Comparison of ENCODE assay signal across 1 cellular context in the genomic region with DNA sequence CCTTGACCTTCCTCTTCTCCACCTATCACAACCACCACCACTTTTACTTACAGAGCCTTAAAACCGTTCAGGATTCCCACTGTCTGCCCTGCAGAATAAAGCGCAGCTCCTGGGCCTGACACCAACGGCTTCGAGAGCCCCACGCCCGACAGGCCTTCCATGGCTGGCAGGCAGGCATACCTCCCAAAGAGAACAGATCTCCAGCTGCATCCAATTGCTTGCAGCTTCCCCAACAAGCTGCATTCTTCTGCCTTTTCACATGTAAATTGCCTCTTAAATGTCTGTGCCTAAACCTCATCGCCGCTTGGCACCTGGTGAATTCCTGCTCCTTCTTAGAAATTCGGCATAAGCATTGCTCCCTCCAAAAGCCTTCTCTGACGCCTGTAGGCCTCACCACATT.
TF ChIP-seq lines count a peak whose summit lies in the region.

No MANE protein-coding gene starts in this region.

TF ChIP-seq in WTC11, 78 proteins besides CTCF, POLR2A, EP300 and RAD21 (continued from another document and continues in another):
- TF ChIP-seq, protein P1, sequence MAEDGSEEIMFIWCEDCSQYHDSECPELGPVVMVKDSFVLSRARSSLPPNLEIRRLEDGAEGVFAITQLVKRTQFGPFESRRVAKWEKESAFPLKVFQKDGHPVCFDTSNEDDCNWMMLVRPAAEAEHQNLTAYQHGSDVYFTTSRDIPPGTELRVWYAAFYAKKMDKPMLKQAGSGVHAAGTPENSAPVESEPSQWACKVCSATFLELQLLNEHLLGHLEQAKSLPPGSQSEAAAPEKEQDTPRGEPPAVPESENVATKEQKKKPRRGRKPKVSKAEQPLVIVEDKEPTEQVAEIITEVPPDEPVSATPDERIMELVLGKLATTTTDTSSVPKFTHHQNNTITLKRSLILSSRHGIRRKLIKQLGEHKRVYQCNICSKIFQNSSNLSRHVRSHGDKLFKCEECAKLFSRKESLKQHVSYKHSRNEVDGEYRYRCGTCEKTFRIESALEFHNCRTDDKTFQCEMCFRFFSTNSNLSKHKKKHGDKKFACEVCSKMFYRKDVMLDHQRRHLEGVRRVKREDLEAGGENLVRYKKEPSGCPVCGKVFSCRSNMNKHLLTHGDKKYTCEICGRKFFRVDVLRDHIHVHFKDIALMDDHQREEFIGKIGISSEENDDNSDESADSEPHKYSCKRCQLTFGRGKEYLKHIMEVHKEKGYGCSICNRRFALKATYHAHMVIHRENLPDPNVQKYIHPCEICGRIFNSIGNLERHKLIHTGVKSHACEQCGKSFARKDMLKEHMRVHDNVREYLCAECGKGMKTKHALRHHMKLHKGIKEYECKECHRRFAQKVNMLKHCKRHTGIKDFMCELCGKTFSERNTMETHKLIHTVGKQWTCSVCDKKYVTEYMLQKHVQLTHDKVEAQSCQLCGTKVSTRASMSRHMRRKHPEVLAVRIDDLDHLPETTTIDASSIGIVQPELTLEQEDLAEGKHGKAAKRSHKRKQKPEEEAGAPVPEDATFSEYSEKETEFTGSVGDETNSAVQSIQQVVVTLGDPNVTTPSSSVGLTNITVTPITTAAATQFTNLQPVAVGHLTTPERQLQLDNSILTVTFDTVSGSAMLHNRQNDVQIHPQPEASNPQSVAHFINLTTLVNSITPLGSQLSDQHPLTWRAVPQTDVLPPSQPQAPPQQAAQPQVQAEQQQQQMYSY (CRISPR knock-in tag; IDR thresholded peaks at IDR 0.05): no peak
- TF ChIP-seq CREB1 (CRISPR knock-in tag; IDR thresholded peaks at IDR 0.05) (peak; percentile 58; the same call in 1 of the 2 replicates), ZNF121 (CRISPR knock-in tag; IDR thresholded peaks at IDR 0.05) (no peak), NR3C1 (CRISPR knock-in tag; conservative IDR thresholded peaks at IDR 0.05; ENCODE audit: low read depth) (no peak), NFE2L1 (CRISPR knock-in tag; IDR thresholded peaks at IDR 0.05) (peak; percentile 76; the same call in 1 of the 2 replicates), SP1 (CRISPR knock-in tag; conservative IDR thresholded peaks at IDR 0.05) (peak; percentile 53; the same call in 1 of the 2 replicates), GABPB1 (CRISPR knock-in tag; IDR thresholded peaks at IDR 0.05) (no peak), TP53 (CRISPR knock-in tag; IDR thresholded peaks at IDR 0.05) (no peak), CREM (CRISPR knock-in tag; IDR thresholded peaks at IDR 0.05) (peak; percentile 80), SMAD3 (CRISPR knock-in tag; IDR thresholded peaks at IDR 0.05; ENCODE audit: borderline replicate concordance) (peak; percentile 68; the same call in 1 of the 2 replicates), ETV6 (CRISPR knock-in tag; IDR thresholded peaks at IDR 0.05) (peak; percentile 90), TEAD1 (CRISPR knock-in tag; IDR thresholded peaks at IDR 0.05) (peak; percentile 97), FOXP1 (CRISPR knock-in tag; IDR thresholded peaks at IDR 0.05; ENCODE audit: borderline replicate concordance) (peak; percentile 79; the same call in 1 of the 2 replicates)
- TF ChIP-seq, protein P2, sequence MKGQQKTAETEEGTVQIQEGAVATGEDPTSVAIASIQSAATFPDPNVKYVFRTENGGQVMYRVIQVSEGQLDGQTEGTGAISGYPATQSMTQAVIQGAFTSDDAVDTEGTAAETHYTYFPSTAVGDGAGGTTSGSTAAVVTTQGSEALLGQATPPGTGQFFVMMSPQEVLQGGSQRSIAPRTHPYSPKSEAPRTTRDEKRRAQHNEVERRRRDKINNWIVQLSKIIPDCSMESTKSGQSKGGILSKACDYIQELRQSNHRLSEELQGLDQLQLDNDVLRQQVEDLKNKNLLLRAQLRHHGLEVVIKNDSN (CRISPR knock-in tag; IDR thresholded peaks at IDR 0.05): peak; percentile 64
- TF ChIP-seq, protein P3, sequence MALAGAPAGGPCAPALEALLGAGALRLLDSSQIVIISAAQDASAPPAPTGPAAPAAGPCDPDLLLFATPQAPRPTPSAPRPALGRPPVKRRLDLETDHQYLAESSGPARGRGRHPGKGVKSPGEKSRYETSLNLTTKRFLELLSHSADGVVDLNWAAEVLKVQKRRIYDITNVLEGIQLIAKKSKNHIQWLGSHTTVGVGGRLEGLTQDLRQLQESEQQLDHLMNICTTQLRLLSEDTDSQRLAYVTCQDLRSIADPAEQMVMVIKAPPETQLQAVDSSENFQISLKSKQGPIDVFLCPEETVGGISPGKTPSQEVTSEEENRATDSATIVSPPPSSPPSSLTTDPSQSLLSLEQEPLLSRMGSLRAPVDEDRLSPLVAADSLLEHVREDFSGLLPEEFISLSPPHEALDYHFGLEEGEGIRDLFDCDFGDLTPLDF (CRISPR knock-in tag; IDR thresholded peaks at IDR 0.05): peak; percentile 78; the same call in 1 of the 2 replicates
- TF ChIP-seq, protein P4, sequence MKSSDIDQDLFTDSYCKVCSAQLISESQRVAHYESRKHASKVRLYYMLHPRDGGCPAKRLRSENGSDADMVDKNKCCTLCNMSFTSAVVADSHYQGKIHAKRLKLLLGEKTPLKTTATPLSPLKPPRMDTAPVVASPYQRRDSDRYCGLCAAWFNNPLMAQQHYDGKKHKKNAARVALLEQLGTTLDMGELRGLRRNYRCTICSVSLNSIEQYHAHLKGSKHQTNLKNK (CRISPR knock-in tag; IDR thresholded peaks at IDR 0.05): no peak
- TF ChIP-seq, protein P5, sequence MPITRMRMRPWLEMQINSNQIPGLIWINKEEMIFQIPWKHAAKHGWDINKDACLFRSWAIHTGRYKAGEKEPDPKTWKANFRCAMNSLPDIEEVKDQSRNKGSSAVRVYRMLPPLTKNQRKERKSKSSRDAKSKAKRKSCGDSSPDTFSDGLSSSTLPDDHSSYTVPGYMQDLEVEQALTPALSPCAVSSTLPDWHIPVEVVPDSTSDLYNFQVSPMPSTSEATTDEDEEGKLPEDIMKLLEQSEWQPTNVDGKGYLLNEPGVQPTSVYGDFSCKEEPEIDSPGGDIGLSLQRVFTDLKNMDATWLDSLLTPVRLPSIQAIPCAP (CRISPR knock-in tag; IDR thresholded peaks at IDR 0.05): no peak
- TF ChIP-seq, protein P6, sequence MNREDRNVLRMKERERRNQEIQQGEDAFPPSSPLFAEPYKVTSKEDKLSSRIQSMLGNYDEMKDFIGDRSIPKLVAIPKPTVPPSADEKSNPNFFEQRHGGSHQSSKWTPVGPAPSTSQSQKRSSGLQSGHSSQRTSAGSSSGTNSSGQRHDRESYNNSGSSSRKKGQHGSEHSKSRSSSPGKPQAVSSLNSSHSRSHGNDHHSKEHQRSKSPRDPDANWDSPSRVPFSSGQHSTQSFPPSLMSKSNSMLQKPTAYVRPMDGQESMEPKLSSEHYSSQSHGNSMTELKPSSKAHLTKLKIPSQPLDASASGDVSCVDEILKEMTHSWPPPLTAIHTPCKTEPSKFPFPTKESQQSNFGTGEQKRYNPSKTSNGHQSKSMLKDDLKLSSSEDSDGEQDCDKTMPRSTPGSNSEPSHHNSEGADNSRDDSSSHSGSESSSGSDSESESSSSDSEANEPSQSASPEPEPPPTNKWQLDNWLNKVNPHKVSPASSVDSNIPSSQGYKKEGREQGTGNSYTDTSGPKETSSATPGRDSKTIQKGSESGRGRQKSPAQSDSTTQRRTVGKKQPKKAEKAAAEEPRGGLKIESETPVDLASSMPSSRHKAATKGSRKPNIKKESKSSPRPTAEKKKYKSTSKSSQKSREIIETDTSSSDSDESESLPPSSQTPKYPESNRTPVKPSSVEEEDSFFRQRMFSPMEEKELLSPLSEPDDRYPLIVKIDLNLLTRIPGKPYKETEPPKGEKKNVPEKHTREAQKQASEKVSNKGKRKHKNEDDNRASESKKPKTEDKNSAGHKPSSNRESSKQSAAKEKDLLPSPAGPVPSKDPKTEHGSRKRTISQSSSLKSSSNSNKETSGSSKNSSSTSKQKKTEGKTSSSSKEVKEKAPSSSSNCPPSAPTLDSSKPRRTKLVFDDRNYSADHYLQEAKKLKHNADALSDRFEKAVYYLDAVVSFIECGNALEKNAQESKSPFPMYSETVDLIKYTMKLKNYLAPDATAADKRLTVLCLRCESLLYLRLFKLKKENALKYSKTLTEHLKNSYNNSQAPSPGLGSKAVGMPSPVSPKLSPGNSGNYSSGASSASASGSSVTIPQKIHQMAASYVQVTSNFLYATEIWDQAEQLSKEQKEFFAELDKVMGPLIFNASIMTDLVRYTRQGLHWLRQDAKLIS (CRISPR knock-in tag; IDR thresholded peaks at IDR 0.05; ENCODE audit: borderline replicate concordance): peak; percentile 54; the same call in 1 of the 2 replicates
- TF ChIP-seq, protein P7, sequence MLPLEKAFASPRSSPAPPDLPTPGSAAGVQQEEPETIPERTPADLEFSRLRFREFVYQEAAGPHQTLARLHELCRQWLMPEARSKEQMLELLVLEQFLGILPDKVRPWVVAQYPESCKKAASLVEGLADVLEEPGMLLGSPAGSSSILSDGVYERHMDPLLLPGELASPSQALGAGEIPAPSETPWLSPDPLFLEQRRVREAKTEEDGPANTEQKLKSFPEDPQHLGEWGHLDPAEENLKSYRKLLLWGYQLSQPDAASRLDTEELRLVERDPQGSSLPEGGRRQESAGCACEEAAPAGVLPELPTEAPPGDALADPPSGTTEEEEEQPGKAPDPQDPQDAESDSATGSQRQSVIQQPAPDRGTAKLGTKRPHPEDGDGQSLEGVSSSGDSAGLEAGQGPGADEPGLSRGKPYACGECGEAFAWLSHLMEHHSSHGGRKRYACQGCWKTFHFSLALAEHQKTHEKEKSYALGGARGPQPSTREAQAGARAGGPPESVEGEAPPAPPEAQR (CRISPR knock-in tag; IDR thresholded peaks at IDR 0.05): 0 out of 2 replicates have a peak, but pooled peaks have one; percentile 51
- TF ChIP-seq, protein P8, sequence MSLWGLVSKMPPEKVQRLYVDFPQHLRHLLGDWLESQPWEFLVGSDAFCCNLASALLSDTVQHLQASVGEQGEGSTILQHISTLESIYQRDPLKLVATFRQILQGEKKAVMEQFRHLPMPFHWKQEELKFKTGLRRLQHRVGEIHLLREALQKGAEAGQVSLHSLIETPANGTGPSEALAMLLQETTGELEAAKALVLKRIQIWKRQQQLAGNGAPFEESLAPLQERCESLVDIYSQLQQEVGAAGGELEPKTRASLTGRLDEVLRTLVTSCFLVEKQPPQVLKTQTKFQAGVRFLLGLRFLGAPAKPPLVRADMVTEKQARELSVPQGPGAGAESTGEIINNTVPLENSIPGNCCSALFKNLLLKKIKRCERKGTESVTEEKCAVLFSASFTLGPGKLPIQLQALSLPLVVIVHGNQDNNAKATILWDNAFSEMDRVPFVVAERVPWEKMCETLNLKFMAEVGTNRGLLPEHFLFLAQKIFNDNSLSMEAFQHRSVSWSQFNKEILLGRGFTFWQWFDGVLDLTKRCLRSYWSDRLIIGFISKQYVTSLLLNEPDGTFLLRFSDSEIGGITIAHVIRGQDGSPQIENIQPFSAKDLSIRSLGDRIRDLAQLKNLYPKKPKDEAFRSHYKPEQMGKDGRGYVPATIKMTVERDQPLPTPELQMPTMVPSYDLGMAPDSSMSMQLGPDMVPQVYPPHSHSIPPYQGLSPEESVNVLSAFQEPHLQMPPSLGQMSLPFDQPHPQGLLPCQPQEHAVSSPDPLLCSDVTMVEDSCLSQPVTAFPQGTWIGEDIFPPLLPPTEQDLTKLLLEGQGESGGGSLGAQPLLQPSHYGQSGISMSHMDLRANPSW (CRISPR knock-in tag; conservative IDR thresholded peaks at IDR 0.05; ENCODE audit: low read depth): 0 out of 2 replicates have a peak, but pooled peaks have one; percentile 47
- TF ChIP-seq, protein P9, sequence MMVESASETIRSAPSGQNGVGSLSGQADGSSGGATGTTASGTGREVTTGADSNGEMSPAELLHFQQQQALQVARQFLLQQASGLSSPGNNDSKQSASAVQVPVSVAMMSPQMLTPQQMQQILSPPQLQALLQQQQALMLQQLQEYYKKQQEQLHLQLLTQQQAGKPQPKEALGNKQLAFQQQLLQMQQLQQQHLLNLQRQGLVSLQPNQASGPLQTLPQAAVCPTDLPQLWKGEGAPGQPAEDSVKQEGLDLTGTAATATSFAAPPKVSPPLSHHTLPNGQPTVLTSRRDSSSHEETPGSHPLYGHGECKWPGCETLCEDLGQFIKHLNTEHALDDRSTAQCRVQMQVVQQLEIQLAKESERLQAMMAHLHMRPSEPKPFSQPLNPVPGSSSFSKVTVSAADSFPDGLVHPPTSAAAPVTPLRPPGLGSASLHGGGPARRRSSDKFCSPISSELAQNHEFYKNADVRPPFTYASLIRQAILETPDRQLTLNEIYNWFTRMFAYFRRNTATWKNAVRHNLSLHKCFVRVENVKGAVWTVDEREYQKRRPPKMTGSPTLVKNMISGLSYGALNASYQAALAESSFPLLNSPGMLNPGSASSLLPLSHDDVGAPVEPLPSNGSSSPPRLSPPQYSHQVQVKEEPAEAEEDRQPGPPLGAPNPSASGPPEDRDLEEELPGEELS (CRISPR knock-in tag; IDR thresholded peaks at IDR 0.05): peak; percentile 74
- TF ChIP-seq, protein P10, sequence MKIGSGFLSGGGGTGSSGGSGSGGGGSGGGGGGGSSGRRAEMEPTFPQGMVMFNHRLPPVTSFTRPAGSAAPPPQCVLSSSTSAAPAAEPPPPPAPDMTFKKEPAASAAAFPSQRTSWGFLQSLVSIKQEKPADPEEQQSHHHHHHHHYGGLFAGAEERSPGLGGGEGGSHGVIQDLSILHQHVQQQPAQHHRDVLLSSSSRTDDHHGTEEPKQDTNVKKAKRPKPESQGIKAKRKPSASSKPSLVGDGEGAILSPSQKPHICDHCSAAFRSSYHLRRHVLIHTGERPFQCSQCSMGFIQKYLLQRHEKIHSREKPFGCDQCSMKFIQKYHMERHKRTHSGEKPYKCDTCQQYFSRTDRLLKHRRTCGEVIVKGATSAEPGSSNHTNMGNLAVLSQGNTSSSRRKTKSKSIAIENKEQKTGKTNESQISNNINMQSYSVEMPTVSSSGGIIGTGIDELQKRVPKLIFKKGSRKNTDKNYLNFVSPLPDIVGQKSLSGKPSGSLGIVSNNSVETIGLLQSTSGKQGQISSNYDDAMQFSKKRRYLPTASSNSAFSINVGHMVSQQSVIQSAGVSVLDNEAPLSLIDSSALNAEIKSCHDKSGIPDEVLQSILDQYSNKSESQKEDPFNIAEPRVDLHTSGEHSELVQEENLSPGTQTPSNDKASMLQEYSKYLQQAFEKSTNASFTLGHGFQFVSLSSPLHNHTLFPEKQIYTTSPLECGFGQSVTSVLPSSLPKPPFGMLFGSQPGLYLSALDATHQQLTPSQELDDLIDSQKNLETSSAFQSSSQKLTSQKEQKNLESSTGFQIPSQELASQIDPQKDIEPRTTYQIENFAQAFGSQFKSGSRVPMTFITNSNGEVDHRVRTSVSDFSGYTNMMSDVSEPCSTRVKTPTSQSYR (CRISPR knock-in tag; IDR thresholded peaks at IDR 0.05): peak; percentile 72
